In genomic region chr7:45221266-45221665, GRCh38 we compare ENCODE assay signal across 23 cellular contexts.
"Had no signal": no experiment of that assay in that cellular context is flagged by ENCODE, and none has a peak within 500 bp of the region (broad histone marks: within the 10 kb centered on the region; RNA-seq: fewer than 3 reads in every experiment).

No MANE protein-coding gene starts in this region.

- H3K9me3 ChIP-seq: esophagus muscularis mucosa, prostate gland, sigmoid colon, thoracic aorta, tibial nerve, upper lobe of right lung, uterus had no signal

- ATAC-seq: foreskin keratinocyte; left lobe of liver; natural killer cell; right cardiac atrium; stimulated activated memory B cell treated with anti-CD40 and anti-IgM and Interleukin-4, amounts not matched to agents 10 μg/mL and 1 μg/mL and 100 μg/mL, for 72 hours; stimulated activated naive CD8-positive, alpha-beta T cell treated with anti-CD3 and anti-CD28 coated beads, Interleukin-15, Interleukin-2, amounts not matched to agents 100 U/mL and 50 U/mL, for 24 hours; upper lobe of right lung had no signal

- DNase-seq: cerebellar nuclear complex; dorsolateral prefrontal cortex; effector CD8-positive, alpha-beta T cell; foreskin keratinocyte; glutamatergic neuron; kidney; natural killer cell; right cardiac atrium; sigmoid colon; stimulated activated CD4-positive, alpha-beta T cell treated with anti-CD3 and anti-CD28 coated beads, Interleukin-2, amount 100 ng/mL, for 24 hours; stimulated activated CD4-positive, alpha-beta T cell treated with anti-CD3 and anti-CD28 coated beads, Interleukin-4, amount 100 ng/mL, for 4 hours; stimulated activated naive CD8-positive, alpha-beta T cell treated with anti-CD3 and anti-CD28 coated beads, Interleukin-15, Interleukin-2, amounts not matched to agents 100 U/mL and 50 U/mL, for 24 hours; substantia nigra; upper lobe of right lung; uterus had no signal

- H3K36me3 Mint-ChIP-seq: memory B cell; natural killer cell; stimulated activated memory B cell treated with anti-CD40 and anti-IgM and Interleukin-4, amounts not matched to agents 10 μg/mL and 1 μg/mL and 100 μg/mL, for 72 hours had no signal

- H3K4me1 ChIP-seq: foreskin keratinocyte, prostate gland, sigmoid colon, tibial nerve, upper lobe of right lung, uterus had no signal

- H3K4me3 ChIP-seq: dorsolateral prefrontal cortex, esophagus muscularis mucosa, lung, prostate gland, sigmoid colon, thoracic aorta, tibial nerve, upper lobe of right lung, uterus had no signal

- H3K9me3 Mint-ChIP-seq: memory B cell; natural killer cell; stimulated activated memory B cell treated with anti-CD40 and anti-IgM and Interleukin-4, amounts not matched to agents 10 μg/mL and 1 μg/mL and 100 μg/mL, for 72 hours had no signal

- H3K27me3 ChIP-seq: upper lobe of right lung, uterus had no signal

- H3K36me3 ChIP-seq: esophagus muscularis mucosa, prostate gland, sigmoid colon, thoracic aorta, tibial nerve, upper lobe of right lung, uterus had no signal

- H3K27ac Mint-ChIP-seq: memory B cell; natural killer cell; stimulated activated memory B cell treated with anti-CD40 and anti-IgM and Interleukin-4, amounts not matched to agents 10 μg/mL and 1 μg/mL and 100 μg/mL, for 72 hours had no signal

- H3K27ac ChIP-seq: esophagus muscularis mucosa, foreskin keratinocyte, prostate gland, sigmoid colon, thoracic aorta, tibial nerve, upper lobe of right lung, uterus had no signal

- H3K4me1 Mint-ChIP-seq: memory B cell; natural killer cell; stimulated activated memory B cell treated with anti-CD40 and anti-IgM and Interleukin-4, amounts not matched to agents 10 μg/mL and 1 μg/mL and 100 μg/mL, for 72 hours had no signal

- H3K4me3 Mint-ChIP-seq: memory B cell; natural killer cell; stimulated activated memory B cell treated with anti-CD40 and anti-IgM and Interleukin-4, amounts not matched to agents 10 μg/mL and 1 μg/mL and 100 μg/mL, for 72 hours had no signal
